1 cellular context compared by ENCODE assay signal in the genomic region with DNA sequence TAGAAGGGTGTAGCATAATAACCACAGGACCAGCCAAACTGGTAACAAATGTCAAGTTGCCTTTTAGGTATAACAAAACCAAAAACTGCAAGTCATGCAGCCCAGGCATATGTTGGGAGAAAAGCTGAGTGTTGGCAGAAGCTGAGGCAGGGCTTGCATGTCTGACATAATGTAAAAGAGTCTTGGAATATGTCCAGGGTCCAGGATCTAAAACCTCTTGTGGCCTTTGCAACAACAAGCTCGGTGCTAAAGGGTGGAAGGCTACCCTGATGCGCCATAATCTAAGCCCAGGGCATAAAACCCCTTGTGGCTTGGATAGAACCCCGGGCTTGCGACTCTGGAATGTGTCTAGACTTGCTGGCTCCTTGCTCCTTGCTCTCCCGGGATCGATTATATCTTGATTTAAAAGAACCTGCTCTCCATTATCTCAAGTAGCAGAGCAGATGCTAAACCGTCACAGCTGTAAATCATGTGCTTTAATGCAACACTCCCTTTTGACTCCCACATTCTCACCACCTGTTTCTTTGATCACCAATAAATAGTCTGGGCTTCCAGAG.
TF ChIP-seq lines count a peak whose summit lies in the region.

No MANE protein-coding gene starts in this region.

TF ChIP-seq in HepG2, 621 proteins besides CTCF, POLR2A, EP300 and RAD21:
- TF ChIP-seq RXRB (CRISPR knock-in tag; IDR thresholded peaks at IDR 0.05; ENCODE audit: borderline replicate concordance) (no peak), HMGA1 (CRISPR knock-in tag; conservative IDR thresholded peaks at IDR 0.05) (no peak), NFE2L2 (IDR thresholded peaks at IDR 0.05; ENCODE audit: low read length) (peak; percentile 84), NFE2 (CRISPR knock-in tag; IDR thresholded peaks at IDR 0.05) (peak; percentile 20; the same call in 1 of the 2 replicates), ZNF207 (IDR thresholded peaks at IDR 0.05; ENCODE audit: borderline replicate concordance) (no peak), ZNF468 (CRISPR knock-in tag; IDR thresholded peaks at IDR 0.05) (no peak), ZNF329 (CRISPR knock-in tag; IDR thresholded peaks at IDR 0.05; ENCODE audit: low read depth) (no peak), ZBTB42 (CRISPR knock-in tag; IDR thresholded peaks at IDR 0.05) (no peak), TCF12 (IDR thresholded peaks at IDR 0.05) (no peak), TCF12 (CRISPR knock-in tag; IDR thresholded peaks at IDR 0.05) (no peak), SPEN (CRISPR knock-in tag; IDR thresholded peaks at IDR 0.05; ENCODE audit: low read depth) (no peak)
